Comparison of ENCODE assay signal across 18 cellular contexts in the genomic region with DNA sequence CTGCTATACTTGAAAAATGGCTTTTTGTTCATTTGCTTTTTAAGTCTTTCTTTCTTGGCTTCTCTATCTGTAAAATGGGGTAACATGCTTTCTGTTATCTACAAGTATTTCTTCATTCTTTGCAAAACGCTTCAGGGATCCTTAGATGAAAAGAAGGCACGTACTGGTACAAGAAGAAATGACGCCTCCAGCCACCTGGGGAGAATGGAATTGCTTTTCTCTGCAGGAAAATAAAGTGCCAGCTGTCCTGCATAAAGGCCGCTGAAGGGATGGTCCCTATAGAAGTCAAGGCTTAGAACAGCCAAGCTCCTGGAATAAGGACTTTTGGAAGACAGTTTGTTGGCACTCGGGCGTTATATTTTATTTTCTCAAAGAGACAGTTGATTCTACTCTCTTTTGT.
DNase-seq lines count a peak whose midpoint lies in the region; FAIRE-seq lines count a peak whose summit lies in the region.
"Had no signal": no experiment of that assay in that cellular context is flagged by ENCODE, and none has a peak within 500 bp of the region (broad histone marks: within the 10 kb centered on the region; RNA-seq: fewer than 3 reads in every experiment).

No MANE protein-coding gene starts in this region.

- no peak overlapping the region for H3K4me3 ChIP-seq in CD4-positive, alpha-beta memory T cell (ENCODE audit: low read length in 2 of 2)
- H3K4me3 ChIP-seq: SJSA1 had no signal

- H3K27ac ChIP-seq in CD4-positive, alpha-beta memory T cell (ENCODE audit: low read depth, low read length) = no peak overlapping the region
- H3K27ac ChIP-seq: C4-2B, SJSA1 had no signal

- H3K27me3 Mint-ChIP-seq in CD4-positive, alpha-beta memory T cell = peaks cover 3% of the 10 kb centered on the region in 2 donors
- H3K27me3 Mint-ChIP-seq in activated T-helper 2 cell treated with anti-CD3 and anti-CD28 coated beads, Interferon-gamma antibody, Interleukin-2, Interleukin-4, amounts not matched to agents 10 μg/mL and 5 μg/mL and 100 μg/mL, durations not matched to agents 14 hours and 24 hours and 36 hours (ENCODE audit: low read depth) = peaks cover 2% of the 10 kb centered on the region

- no peak for FAIRE-seq in GM19239 (lab: Jason Lieb, UNC)
- FAIRE-seq: A204.1, D721Med, GM12892, H54 had no signal

- no peak overlapping the region for H3K4me3 Mint-ChIP-seq in CD4-positive, alpha-beta memory T cell
- no peak overlapping the region for H3K4me3 Mint-ChIP-seq in activated T-helper 2 cell treated with anti-CD3 and anti-CD28 coated beads, Interferon-gamma antibody, Interleukin-2, Interleukin-4, amounts not matched to agents 10 μg/mL and 5 μg/mL and 100 μg/mL, durations not matched to agents 14 hours and 24 hours and 36 hours (ENCODE audit: low read depth)

- H3K36me3 Mint-ChIP-seq in CD4-positive, alpha-beta memory T cell = no peaks in the 10 kb centered on the region
- no peaks in the 10 kb centered on the region for H3K36me3 Mint-ChIP-seq in activated T-helper 2 cell treated with anti-CD3 and anti-CD28 coated beads, Interferon-gamma antibody, Interleukin-2, Interleukin-4, amounts not matched to agents 10 μg/mL and 5 μg/mL and 100 μg/mL, durations not matched to agents 14 hours and 24 hours and 36 hours (ENCODE audit: low read depth)

- H3K4me1 ChIP-seq in CD4-positive, alpha-beta memory T cell (ENCODE audit: insufficient read depth, low read length) = no peaks in the 10 kb centered on the region
- H3K4me1 ChIP-seq: SJSA1 had no signal

- no peak overlapping the region for H3K27ac Mint-ChIP-seq in CD4-positive, alpha-beta memory T cell
- no peak overlapping the region for H3K27ac Mint-ChIP-seq in activated T-helper 2 cell treated with anti-CD3 and anti-CD28 coated beads, Interferon-gamma antibody, Interleukin-2, Interleukin-4, amounts not matched to agents 10 μg/mL and 5 μg/mL and 100 μg/mL, durations not matched to agents 14 hours and 24 hours and 36 hours

- POLR2A ChIA-PET in CD4-positive, alpha-beta memory T cell (lab: Charles Lee; ENCODE audit: partially characterized antibody) = interaction anchor here (0.7 kb wide), 1 partner anchor 125 kb away, joined by 3 read pairs; no protein-coding TSS in a partner anchor

- no peaks in the 10 kb centered on the region for H3K4me1 Mint-ChIP-seq in CD4-positive, alpha-beta memory T cell
- no peaks in the 10 kb centered on the region for H3K4me1 Mint-ChIP-seq in activated T-helper 2 cell treated with anti-CD3 and anti-CD28 coated beads, Interferon-gamma antibody, Interleukin-2, Interleukin-4, amounts not matched to agents 10 μg/mL and 5 μg/mL and 100 μg/mL, durations not matched to agents 14 hours and 24 hours and 36 hours (ENCODE audit: low read depth)

- no peaks in the 10 kb centered on the region for H3K9me3 ChIP-seq in CD4-positive, alpha-beta memory T cell (ENCODE audit: control insufficient read depth in 1 of 2, low read length in 2 of 2)
- H3K9me3 ChIP-seq: SJSA1 had no signal

- CTCF ChIA-PET in CD4-positive, alpha-beta memory T cell (lab: Charles Lee; ENCODE audit: partially characterized antibody) = no interaction called here

- DNase-seq in COR-L47 (lab: John Stamatoyannopoulos, UW) = peak; percentile 72
- peak in 2 of 3 experiments; percentile 83 to 97 for DNase-seq in NCI-H1417 (lab: John Stamatoyannopoulos, UW)
- DNase-seq in NCI-H69 (lab: John Stamatoyannopoulos, UW) = peak; percentile 95
- peak; percentile 9 for DNase-seq in cerebellum (ENCODE audit: low spot score)
- DNase-seq in GM19239 (ENCODE audit: insufficient read length, low spot score) = no peak
- DNase-seq in DMS153 (lab: John Stamatoyannopoulos, UW) = no peak
- no peak for DNase-seq in CD4-positive, alpha-beta memory T cell
- DNase-seq in activated T-helper 2 cell treated with anti-CD3 and anti-CD28 coated beads, Interferon-gamma antibody, Interleukin-2, Interleukin-4, amounts not matched to agents 10 μg/mL and 5 μg/mL and 100 μg/mL, durations not matched to agents 14 hours and 24 hours and 36 hours (ENCODE audit: low spot score) = no peak
- DNase-seq: DMS79 treated with DMSO at 0.1 percent for 48 hours, Karpas-422, NCI-H2029 treated with DMSO at 0.1 percent for 48 hours, T-helper 1 cell had no signal

- no peaks in the 10 kb centered on the region for H3K36me3 ChIP-seq in CD4-positive, alpha-beta memory T cell (ENCODE audit: insufficient read depth, low read length)
- H3K36me3 ChIP-seq: SJSA1 had no signal

- intact Hi-C loops in CD4-positive, alpha-beta memory T cell (cut with micrococcal nuclease) = no loop called here
- intact Hi-C loops in activated T-helper 2 cell treated with anti-CD3 and anti-CD28 coated beads, Interferon-gamma antibody, Interleukin-2, Interleukin-4, amounts not matched to agents 10 μg/mL and 5 μg/mL and 100 μg/mL, durations not matched to agents 14 hours and 24 hours and 36 hours (cut with micrococcal nuclease) = no loop called here

- H3K9me3 Mint-ChIP-seq in CD4-positive, alpha-beta memory T cell = no peaks in the 10 kb centered on the region
- H3K9me3 Mint-ChIP-seq in activated T-helper 2 cell treated with anti-CD3 and anti-CD28 coated beads, Interferon-gamma antibody, Interleukin-2, Interleukin-4, amounts not matched to agents 10 μg/mL and 5 μg/mL and 100 μg/mL, durations not matched to agents 14 hours and 24 hours and 36 hours = no peaks in the 10 kb centered on the region

- H3K27me3 ChIP-seq in CD4-positive, alpha-beta memory T cell (ENCODE audit: insufficient read depth, low read length) = peaks cover 5% of the 10 kb centered on the region
- H3K27me3 ChIP-seq: SJSA1 had no signal

Comparison
In these comparisons a context has a peak if more than half of its experiments do, and no peak if none do; other contexts are left out.
1. DNase-seq: peak in COR-L47 (single experiment), NCI-H1417 (2 of 3), NCI-H69 (single experiment) and cerebellum (single experiment); none in GM19239 (single experiment), DMS153 (single experiment), CD4-positive, alpha-beta memory T cell (0 of 5) and activated T-helper 2 cell treated with anti-CD3 and anti-CD28 coated beads, Interferon-gamma antibody, Interleukin-2, Interleukin-4, amounts not matched to agents 10 μg/mL and 5 μg/mL and 100 μg/mL, durations not matched to agents 14 hours and 24 hours and 36 hours (single experiment).